Comparison of ENCODE assay signal across 8 cellular contexts in the genomic region with DNA sequence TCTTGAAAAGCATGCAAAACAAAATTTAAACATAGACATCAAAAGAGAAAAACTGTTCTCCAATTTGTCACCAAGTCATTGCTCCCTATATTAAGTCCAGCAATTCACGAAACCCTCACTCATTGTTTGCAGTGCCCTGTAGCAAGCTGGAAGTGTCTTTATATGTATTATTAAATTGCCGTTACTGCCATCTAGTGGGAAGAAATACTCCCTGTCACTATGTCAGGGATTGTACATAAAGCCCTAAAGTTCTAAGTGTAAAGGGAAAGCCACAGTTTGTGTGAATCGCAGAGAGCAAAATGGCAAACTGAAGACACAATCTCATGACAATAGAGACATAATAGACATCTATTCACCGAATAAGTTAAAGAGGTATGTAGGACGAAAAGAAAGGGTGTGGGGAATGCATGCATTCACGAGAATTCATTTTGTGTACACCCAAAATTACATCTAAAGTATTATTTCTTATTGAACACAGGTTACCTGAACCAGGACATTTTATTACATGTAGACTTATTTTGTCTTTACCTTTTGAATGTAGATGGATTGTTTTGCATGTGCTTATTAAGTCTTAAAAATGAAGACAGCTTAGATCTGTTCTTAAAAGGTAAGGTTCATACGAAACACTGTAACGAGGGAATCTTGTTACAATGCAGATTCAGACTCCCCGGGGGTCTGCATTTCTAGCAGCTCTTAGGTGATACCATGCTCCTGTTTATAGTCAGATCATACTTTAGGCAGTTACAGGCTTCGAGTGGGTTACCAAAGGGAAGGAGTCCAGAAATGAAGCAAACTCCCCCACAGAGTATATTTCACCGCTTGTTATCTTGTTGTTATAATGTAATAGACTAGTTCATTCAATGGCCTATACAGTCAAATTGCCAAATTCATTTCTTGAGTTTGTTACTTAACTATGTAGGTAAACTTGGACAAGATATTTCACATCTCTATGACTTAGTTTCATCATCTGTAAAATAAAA.
DNase-seq lines count a peak whose midpoint lies in the region; ATAC-seq and TF ChIP-seq lines count a peak whose summit lies in the region.

No MANE protein-coding gene starts in this region.

- no peaks in the 10 kb centered on the region for H3K27me3 ChIP-seq in dorsolateral prefrontal cortex

- TF ChIP-seq CTCF in dorsolateral prefrontal cortex (IDR thresholded peaks at IDR 0.05 in 54 of 56, conservative IDR thresholded peaks at IDR 0.05 in 2 of 56; ENCODE audit: low read depth in 1 of 56, partially characterized antibody in 56 of 56), result peak; percentile 70 to 95 (median 85)

- peak overlapping the region in 44 of 59 donors; percentile 0 to 47 (median 23) for H3K4me3 ChIP-seq in dorsolateral prefrontal cortex

- ATAC-seq in GM21786 (IDR thresholded peaks at IDR 0.05; ENCODE audit: unreplicated experiment) (peak; percentile 90), GM21737 (IDR thresholded peaks at IDR 0.05; ENCODE audit: unreplicated experiment) (no peak)

- intact Hi-C loops in dorsolateral prefrontal cortex (cut with DNase I), result loop anchor here (2.0 to 10.0 kb wide), 3 partner anchors 136 to 326 kb away; no protein-coding TSS in a partner anchor

- H3K27ac ChIP-seq in dorsolateral prefrontal cortex, result peak overlapping the region in 39 of 59 donors; percentile 1 to 71 (median 27)

- DNase-seq in SIG-M5 treated with dmso at 0.1 percent for 504 hours (lab: John Stamatoyannopoulos, UW; ENCODE audit: unreplicated experiment) (peak; percentile 86), SIG-M5 (lab: John Stamatoyannopoulos, UW) (no peak), KG1 (lab: John Stamatoyannopoulos, UW) (peak; percentile 82), OCI-M1 (lab: John Stamatoyannopoulos, UW) (peak; percentile 90), dorsolateral prefrontal cortex (peak in 2 of 10 donors; percentile 29 to 31), lung microvascular endothelial cell (ENCODE audit: low read depth in 2 of 2) (peak; percentile 81 to 86)
